11 cellular contexts compared by ENCODE assay signal in the genomic region with DNA sequence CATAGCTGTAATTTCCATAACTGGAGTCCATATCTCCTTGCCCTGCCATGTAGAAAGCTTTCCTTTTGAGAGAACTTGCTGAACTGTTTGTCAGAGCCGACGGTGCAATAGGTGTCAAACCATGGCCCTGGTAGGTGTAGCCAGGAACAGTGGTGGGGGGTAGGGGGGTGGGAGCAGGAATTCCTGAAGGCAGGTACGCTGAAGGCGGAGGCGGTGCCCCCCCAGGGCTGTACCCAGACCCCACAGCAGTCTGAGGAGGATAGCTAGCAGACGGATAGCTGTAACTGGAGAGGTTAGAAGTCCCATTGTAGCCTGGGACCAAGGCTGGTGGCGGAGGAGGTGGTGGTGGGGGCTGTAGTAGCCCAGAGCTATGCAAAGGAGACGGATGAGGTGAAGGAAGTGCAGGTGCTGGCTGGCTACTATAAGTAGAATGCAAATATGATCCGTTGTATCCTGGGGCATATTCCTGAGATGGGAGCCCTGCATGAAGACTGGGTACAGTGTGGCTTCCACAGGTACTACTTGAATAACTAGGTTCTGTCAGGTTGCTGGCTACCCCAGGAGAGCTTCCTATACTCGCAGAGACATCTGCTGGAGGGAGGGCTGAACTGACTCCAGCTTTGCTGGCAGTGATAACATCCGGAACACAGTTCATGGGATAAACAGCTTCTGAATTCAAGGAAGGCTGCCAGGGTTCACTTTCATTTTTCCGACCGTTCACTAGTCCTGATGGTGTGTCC.
DNase-seq lines count a peak whose midpoint lies in the region; ATAC-seq and TF ChIP-seq lines count a peak whose summit lies in the region.
"Had no signal": no experiment of that assay in that cellular context is flagged by ENCODE, and none has a peak within 500 bp of the region (broad histone marks: within the 10 kb centered on the region; RNA-seq: fewer than 3 reads in every experiment).

No MANE protein-coding gene starts in this region.

- no peak overlapping the region for H2AFZ ChIP-seq in mesenchymal stem cell (ENCODE audit: low read depth, low read length)

- H3K27ac Mint-ChIP-seq in nephron, result no peak overlapping the region

- H3K9me3 ChIP-seq in mesenchymal stem cell (ENCODE audit: control insufficient read depth, low read length) (no peaks in the 10 kb centered on the region), SJCRH30 (replicated peaks) (no peaks in the 10 kb centered on the region)

- H3K14ac ChIP-seq in mesenchymal stem cell (ENCODE audit: low read length in 2 of 2), result no peak overlapping the region

- H2AK5ac ChIP-seq in mesenchymal stem cell (ENCODE audit: low read length, severe bottlenecking), result no peak overlapping the region

- no peak overlapping the region for H2BK12ac ChIP-seq in mesenchymal stem cell (ENCODE audit: low read length in 2 of 2)

- H3K36me3 Mint-ChIP-seq in nephron (ENCODE audit: low read depth), result peaks cover 34% of the 10 kb centered on the region

- no peak overlapping the region for H2BK120ac ChIP-seq in mesenchymal stem cell (ENCODE audit: low read depth, low read length)

- peaks cover 3% of the 10 kb centered on the region for H3K4me1 ChIP-seq in mesenchymal stem cell (ENCODE audit: control insufficient read depth, insufficient read depth, low read depth, low read length)
- H3K4me1 ChIP-seq in SJCRH30, result no peaks in the 10 kb centered on the region

- H3K23ac ChIP-seq in mesenchymal stem cell (ENCODE audit: low read length in 2 of 2), result no peak overlapping the region

- ATAC-seq in HG03432 (IDR thresholded peaks at IDR 0.05; ENCODE audit: unreplicated experiment) (peak; percentile 60), HG03469 (IDR thresholded peaks at IDR 0.05; ENCODE audit: unreplicated experiment) (no peak), GM21360 (IDR thresholded peaks at IDR 0.05; ENCODE audit: unreplicated experiment) (no peak)

- no peak overlapping the region for H3K4ac ChIP-seq in mesenchymal stem cell (ENCODE audit: low read depth in 1 of 2, low read length in 2 of 2)

- H4K91ac ChIP-seq in mesenchymal stem cell (ENCODE audit: low read length), result no peak overlapping the region

- H3K79me1 ChIP-seq in mesenchymal stem cell (replicated peaks; ENCODE audit: low read length, poor library complexity, severe bottlenecking), result peaks cover 38% of the 10 kb centered on the region

- WGBS in mesenchymal stem cell, result 99% methylated on average over 13 of the region's 13 CpGs

- H3K27ac ChIP-seq in caudate nucleus (ENCODE audit: low read depth, low read length), result no peak overlapping the region
- no peak overlapping the region for H3K27ac ChIP-seq in mesenchymal stem cell (ENCODE audit: low read length, poor library complexity, severe bottlenecking)
- no peak overlapping the region for H3K27ac ChIP-seq in SJCRH30

- no peak overlapping the region for H4K8ac ChIP-seq in mesenchymal stem cell (ENCODE audit: low read length)

- H3K9ac ChIP-seq in mesenchymal stem cell (ENCODE audit: low read length), result no peak overlapping the region

- TF ChIP-seq CTCF in nephron (IDR thresholded peaks at IDR 0.05; ENCODE audit: unreplicated experiment in 3 of 3), result peak in 2 of 3 experiments; percentile 17 to 24

- no peak overlapping the region for H3K4me3 Mint-ChIP-seq in nephron

- no peak overlapping the region for H2BK15ac ChIP-seq in mesenchymal stem cell (ENCODE audit: low read depth, poor library complexity, severe bottlenecking)

- H3K27me3 ChIP-seq in mesenchymal stem cell (ENCODE audit: control insufficient read depth in 1 of 2, insufficient read depth in 1 of 2, low read length in 2 of 2) (no peaks in the 10 kb centered on the region), SJCRH30 (no peaks in the 10 kb centered on the region)

- DNase-seq in ELF-1 (ENCODE audit: low read depth, low spot score) (peak; percentile 23), caudate nucleus (lab: John Stamatoyannopoulos, UW) (peak in 31 of 61 donors; percentile 1 to 54 (median 21)), mesenchymal stem cell (no peak), SJCRH30 (no peak)
- DNase-seq: activated CD4-positive, alpha-beta T cell treated with anti-CD3 and anti-CD28 coated beads for 48 hours; NCI-H2107 had no signal

- no peak overlapping the region for H2BK5ac ChIP-seq in mesenchymal stem cell (ENCODE audit: low read depth, low read length, poor library complexity, severe bottlenecking)

- no peak overlapping the region for H3K4me2 ChIP-seq in mesenchymal stem cell (ENCODE audit: low read length, poor library complexity, severe bottlenecking)

- H3K18ac ChIP-seq in mesenchymal stem cell (ENCODE audit: low read depth in 1 of 2, low read length in 2 of 2), result no peak overlapping the region

- H3K4me3 ChIP-seq in mesenchymal stem cell (ENCODE audit: insufficient read depth in 1 of 2, low read depth in 1 of 2, low read length in 2 of 2), result no peak overlapping the region
- H3K4me3 ChIP-seq in SJCRH30, result no peak overlapping the region

- H3K36me3 ChIP-seq in mesenchymal stem cell (ENCODE audit: control insufficient read depth in 1 of 2, insufficient read depth in 2 of 2, low read depth in 1 of 2, low read length in 2 of 2) (peaks cover 5 to 22% of the 10 kb centered on the region in 2 experiments), SJCRH30 (0 out of 2 replicates have a peak, but pooled peaks cover 6% of the 10 kb centered on the region)

- H3K9me3 Mint-ChIP-seq in nephron, result no peaks in the 10 kb centered on the region
- H3K9me3 Mint-ChIP-seq: brain had no signal

- H3K27me3 Mint-ChIP-seq in nephron (ENCODE audit: low read depth), result no peaks in the 10 kb centered on the region
- H3K27me3 Mint-ChIP-seq: brain had no signal

- H3K4me1 Mint-ChIP-seq in nephron, result peaks cover 7% of the 10 kb centered on the region

Comparison
In these comparisons a context has a peak if more than half of its experiments do, and no peak if none do; other contexts are left out.
1. DNase-seq: peak in ELF-1 (single experiment) and caudate nucleus (31 of 61); none in mesenchymal stem cell (single experiment) and SJCRH30 (0 of 2).